Comparison of ENCODE assay signal across 16 cellular contexts in genomic region chr2:20077411-20077940, GRCh38. TPM values are rescaled to one million over a fixed set of nuclear protein-coding genes. Genes with fewer than 3 reads are reported as not detected.
DNase-seq lines count a peak whose midpoint lies in the region; ATAC-seq and TF ChIP-seq lines count a peak whose summit lies in the region.
"Had no signal": no experiment of that assay in that cellular context is flagged by ENCODE, and none has a peak within 500 bp of the region (broad histone marks: within the 10 kb centered on the region; RNA-seq: fewer than 3 reads in every experiment).

No MANE protein-coding gene starts in this region.

- peak; percentile 20 for DNase-seq in NCI-H187 treated with DMSO at 0.1 percent for 48 hours (lab: John Stamatoyannopoulos, UW)
- DNase-seq in NCI-H187 (lab: John Stamatoyannopoulos, UW) = no peak
- DNase-seq in OCI-M1 (lab: John Stamatoyannopoulos, UW) = peak; percentile 9
- DNase-seq in mucosa of descending colon = no peak
- DNase-seq in GOT3 (lab: John Stamatoyannopoulos, UW) = no peak
- DNase-seq: CD4-positive, CD25-positive, alpha-beta regulatory T cell; DMS153; GDM1; NCI-H1694 treated with DMSO at 0.1 percent for 48 hours; NCI-H345; NCI-H526; Peyer's patch; Right ventricle myocardium superior had no signal

- H3K4me1 ChIP-seq in mucosa of descending colon (ENCODE audit: low read depth) = no peaks in the 10 kb centered on the region
- H3K4me1 ChIP-seq: Peyer's patch had no signal

- no peaks in the 10 kb centered on the region for H3K9me3 ChIP-seq in mucosa of descending colon
- H3K9me3 ChIP-seq: Peyer's patch had no signal

- intact Hi-C loops in mucosa of descending colon (cut with DNase I, micrococcal nuclease) = no loop called here

- H3K4me3 ChIP-seq in mucosa of descending colon = no peak overlapping the region
- H3K4me3 ChIP-seq: Peyer's patch had no signal

- no peak for TF ChIP-seq CTCF in mucosa of descending colon (IDR thresholded peaks at IDR 0.05)

- ATAC-seq in mucosa of descending colon = peak; percentile 60
- ATAC-seq in GM18858 (IDR thresholded peaks at IDR 0.05; ENCODE audit: unreplicated experiment) = no peak
- ATAC-seq in HG03097 (IDR thresholded peaks at IDR 0.05; ENCODE audit: low FRiP score, unreplicated experiment) = no peak
- no peak for ATAC-seq in GM21737 (IDR thresholded peaks at IDR 0.05; ENCODE audit: unreplicated experiment)

- H3K36me3 ChIP-seq in mucosa of descending colon (ENCODE audit: low read depth) = no peaks in the 10 kb centered on the region
- H3K36me3 ChIP-seq: Peyer's patch had no signal

RNA-seq across cellular contexts. Expression of gene LAPTM4A, which starts 26.0 kb away (rescaled TPM):
- 100 to 1,000 TPM; 160 to 210 (median 181) TPM for total RNA-seq in mucosa of descending colon

Comparison
In these comparisons a context has a peak if more than half of its experiments do, and no peak if none do; other contexts are left out.
1. DNase-seq: peak in NCI-H187 treated with DMSO at 0.1 percent for 48 hours (single experiment) and OCI-M1 (single experiment); none in NCI-H187 (0 of 2), mucosa of descending colon (0 of 3) and GOT3 (single experiment).